8 cellular contexts compared by ENCODE assay signal in the genomic region with DNA sequence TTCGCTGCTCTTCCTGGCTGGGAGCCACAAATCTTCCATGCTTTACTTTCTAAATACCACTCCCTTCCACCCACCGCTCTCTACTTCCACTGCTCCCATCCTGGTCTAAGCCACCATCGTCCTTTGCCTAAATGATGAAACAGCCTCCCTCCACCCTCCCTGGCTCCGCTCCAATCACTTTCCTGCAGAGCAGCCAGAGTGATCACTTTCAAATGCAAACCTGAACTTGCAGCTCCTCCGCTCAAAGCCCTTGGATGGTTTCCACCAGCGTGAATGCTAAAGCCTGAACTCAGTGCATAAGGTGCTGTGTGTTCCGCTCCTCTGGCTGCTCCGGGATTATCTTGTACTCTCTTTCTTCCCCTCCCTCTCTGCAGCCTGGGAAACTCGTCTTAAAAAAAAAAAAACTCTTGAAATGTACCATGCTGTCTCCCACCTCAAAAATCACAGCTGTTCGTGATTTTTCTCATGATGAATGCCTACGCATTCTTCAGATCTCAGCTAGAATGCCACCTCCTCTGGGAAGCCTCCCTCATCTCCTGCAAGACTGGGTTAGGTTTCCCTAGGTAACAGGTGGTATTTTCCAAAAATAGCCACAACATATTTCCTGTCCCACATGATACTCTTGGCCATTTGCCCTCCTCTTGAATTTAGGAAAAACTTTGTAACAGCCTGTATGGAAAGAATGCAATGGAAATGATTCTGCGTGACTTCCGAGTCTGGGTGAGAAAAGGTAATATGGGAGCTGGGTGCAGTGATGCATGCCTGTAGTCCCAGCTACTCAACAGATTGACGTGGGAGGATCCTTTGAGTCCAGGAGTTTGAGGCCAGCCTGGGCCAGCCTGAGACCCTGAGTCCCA. TPM values are rescaled to one million over a fixed set of nuclear protein-coding genes. Genes with fewer than 3 reads are reported as not detected.
DNase-seq lines count a peak whose midpoint lies in the region; ATAC-seq and TF ChIP-seq lines count a peak whose summit lies in the region.

No MANE protein-coding gene starts in this region.

- H2BK15ac ChIP-seq in IMR-90 (ENCODE audit: low read depth, low read length), result peak overlapping the region; percentile 4; the same call in 1 of the 3 replicates

- no peaks in the 10 kb centered on the region for H3K9me3 ChIP-seq in BE2C
- no peaks in the 10 kb centered on the region for H3K9me3 ChIP-seq in IMR-90 (ENCODE audit: control insufficient read depth, insufficient read depth, low read length)
- no peaks in the 10 kb centered on the region for H3K9me3 ChIP-seq in adrenal gland (replicated peaks in 1 of 3)

- no peaks in the 10 kb centered on the region; the same call in 1 of the 2 replicates for H3K36me3 ChIP-seq in BE2C
- no peaks in the 10 kb centered on the region for H3K36me3 ChIP-seq in IMR-90 (ENCODE audit: control insufficient read depth, insufficient read depth, low read length)
- no peaks in the 10 kb centered on the region for H3K36me3 ChIP-seq in adrenal gland (replicated peaks in 1 of 2)

- H4K8ac ChIP-seq in IMR-90 (ENCODE audit: low read depth in 2 of 2, low read length in 2 of 2), result peak overlapping the region; percentile 10 to 86; a peak in 3 of 4 replicates

- peak overlapping the region; percentile 42; the same call in 1 of the 2 replicates for H3K18ac ChIP-seq in IMR-90 (ENCODE audit: low read depth, low read length)

- peak overlapping the region; percentile 13 for H2BK120ac ChIP-seq in IMR-90 (ENCODE audit: low read depth, low read length)

- H3K79me1 ChIP-seq in IMR-90 (ENCODE audit: low read depth in 1 of 2, low read length in 2 of 2), result peaks cover 7 to 11% of the 10 kb centered on the region in 2 experiments; a peak in 3 of 4 replicates

- peak overlapping the region; percentile 22 for H4K91ac ChIP-seq in IMR-90 (ENCODE audit: insufficient read depth, low read depth, low read length)

- CTCF ChIA-PET in IMR-90 (lab: Yijun Ruan, JAX), result interaction anchor here (0.6 to 1.0 kb wide), 2 partner anchors 44 to 90 kb away, joined by 3 to 5 read pairs; no protein-coding TSS in a partner anchor

- peak overlapping the region; percentile 86 for H2BK20ac ChIP-seq in IMR-90 (ENCODE audit: low read depth, low read length)

- TF ChIP-seq RAD21 in IMR-90 (IDR thresholded peaks at IDR 0.05; ENCODE audit: low read length), result no peak

- peak overlapping the region; percentile 59; the same call in 1 of the 2 replicates for H3K14ac ChIP-seq in IMR-90 (replicated peaks; ENCODE audit: low read depth, low read length)

- peak overlapping the region; percentile 30 for H3K27ac ChIP-seq in IMR-90 (ENCODE audit: insufficient read depth, low read length)
- H3K27ac ChIP-seq in adrenal gland, result peak overlapping the region; percentile 47 to 92 (median 76)

- TF ChIP-seq POLR2A in IMR-90 (IDR thresholded peaks at IDR 0.05; ENCODE audit: low read depth, low read length), result no peak
- TF ChIP-seq POLR2A in adrenal gland (IDR thresholded peaks at IDR 0.05), result no peak

- peak; percentile 55 for ATAC-seq in IMR-90 (ENCODE audit: low read depth)
- peak; percentile 44 for ATAC-seq in sciatic nerve
- no peak for ATAC-seq in HG03159 (IDR thresholded peaks at IDR 0.05; ENCODE audit: unreplicated experiment)

- H4K20me1 ChIP-seq in IMR-90 (ENCODE audit: insufficient read depth, low read length), result no peaks in the 10 kb centered on the region

- in situ Hi-C loops in IMR-90 (cut with MboI; ENCODE audit: low sequenced_read_pairs), result no loop called here

- peak; percentile 36 for DNase-seq in BE2C
- peak; percentile 63 for DNase-seq in IMR-90
- DNase-seq in adrenal gland, result peak; percentile 70 to 81 (median 76)
- peak in 28 of 51 donors; percentile 3 to 68 (median 19) for DNase-seq in hypothalamus (lab: John Stamatoyannopoulos, UW)
- peak; percentile 74 for DNase-seq in sciatic nerve (ENCODE audit: low spot score)
- no peak for DNase-seq in NCI-H1417 treated with DMSO at 0.1 percent for 48 hours (lab: John Stamatoyannopoulos, UW)
- no peak for DNase-seq in SIG-M5 treated with dmso at 0.1 percent for 504 hours (lab: John Stamatoyannopoulos, UW; ENCODE audit: unreplicated experiment)

- peaks cover 12% of the 10 kb centered on the region; the same call in 1 of the 2 replicates for H3K9me1 ChIP-seq in IMR-90 (ENCODE audit: insufficient read depth, low read length)

- peak overlapping the region; percentile 79 for H3K4me2 ChIP-seq in IMR-90 (ENCODE audit: low read depth, low read length)

- no peaks in the 10 kb centered on the region; the same call in 1 of the 2 replicates for H3K27me3 ChIP-seq in BE2C
- H3K27me3 ChIP-seq in IMR-90 (ENCODE audit: control insufficient read depth, insufficient read depth, low read length), result no peaks in the 10 kb centered on the region
- H3K27me3 ChIP-seq in adrenal gland, result no peaks in the 10 kb centered on the region

- H4K5ac ChIP-seq in IMR-90 (ENCODE audit: low read depth, low read length), result no peak overlapping the region; the same call in 1 of the 2 replicates

- 5% methylated on average over 7 of the region's 14 CpGs; no CpG with 5 or more reads in 1 of the 2 experiments for WGBS in IMR-90 (ENCODE audit: extremely low coverage in 2 of 2, insufficient read length in 1 of 2), 2 experiments
- WGBS in adrenal gland, 4 donors, result 22 to 31% (median 25%) methylated on average over 14 of the region's 14 CpGs

- H3K23ac ChIP-seq in IMR-90 (ENCODE audit: low read depth, low read length), result peak overlapping the region; percentile 83; the same call in 1 of the 2 replicates

- H3K9ac ChIP-seq in IMR-90 (ENCODE audit: low read depth, low read length), result peak overlapping the region; percentile 34

- dilution Hi-C loops in IMR-90 (cut with HindIII; ENCODE audit: low sequenced_read_pairs, unreplicated experiment), result no loop called here

- no TSS peak for BruUV-seq in IMR-90 (replicated peaks; lab: Mats Ljungman, UMichigan)

- H3K4me3 ChIP-seq in BE2C (ENCODE audit: low read depth, low read length) (peak overlapping the region; percentile 58), IMR-90 (ENCODE audit: insufficient read depth, low read depth, low read length) (peak overlapping the region; percentile 40), adrenal gland (peak overlapping the region in 1 of 4 donors; percentile 47)

- intact Hi-C loops in IMR-90 (cut with micrococcal nuclease), result no loop called here
- intact Hi-C loops in adrenal gland (cut with DNase I), result no loop called here
- intact Hi-C loops in sciatic nerve (cut with DNase I), result no loop called here

- peak overlapping the region; percentile 34 for H2BK5ac ChIP-seq in IMR-90 (ENCODE audit: low read depth, low read length, poor library complexity, severe bottlenecking)

- TF ChIP-seq CTCF in BE2C (IDR thresholded peaks at IDR 0.05; ENCODE audit: low read depth, low read length), result no peak
- TF ChIP-seq CTCF in IMR-90 (conservative IDR thresholded peaks at IDR 0.05; ENCODE audit: low read depth, low read length), result no peak
- TF ChIP-seq CTCF in adrenal gland (IDR thresholded peaks at IDR 0.05), result no peak

- peak overlapping the region; percentile 95 for H2AFZ ChIP-seq in IMR-90 (replicated peaks; ENCODE audit: low read length, poor library complexity)

- H3K4ac ChIP-seq in IMR-90 (ENCODE audit: low read depth, low read length), result peak overlapping the region; percentile 7

- POLR2A ChIA-PET in IMR-90 (lab: Charles Lee; ENCODE audit: unreplicated experiment), result no interaction called here

- peak overlapping the region; percentile 53 for H2AK9ac ChIP-seq in IMR-90 (replicated peaks; ENCODE audit: low read depth, low read length, poor library complexity)

- H3K4me1 ChIP-seq in BE2C, result no peaks in the 10 kb centered on the region
- peaks cover 7% of the 10 kb centered on the region; the same call in 1 of the 2 replicates for H3K4me1 ChIP-seq in IMR-90 (ENCODE audit: control insufficient read depth, insufficient read depth, low read length)
- peaks cover 23 to 30% of the 10 kb centered on the region in 2 donors for H3K4me1 ChIP-seq in adrenal gland (replicated peaks in 1 of 2)

- 0 out of 2 replicates have a peak overlapping the region, but pooled peaks have one; percentile 39 for H3K56ac ChIP-seq in IMR-90 (ENCODE audit: extremely low read depth, insufficient read depth, low read length)

- H2AK5ac ChIP-seq in IMR-90 (ENCODE audit: low read depth, low read length), result peak overlapping the region; percentile 20; the same call in 1 of the 2 replicates

TF ChIP-seq in IMR-90, 13 proteins besides CTCF, POLR2A, EP300 and RAD21:
- TF ChIP-seq BHLHE40 (IDR thresholded peaks at IDR 0.05; ENCODE audit: low read depth, low read length), result no peak
- peak; percentile 48; the same call in 1 of the 2 replicates for TF ChIP-seq CEBPB (IDR thresholded peaks at IDR 0.05; ENCODE audit: low read depth, low read length)
TF ChIP-seq in IMR-90: peak in this region for 1.

RNA-seq across cellular contexts. Expression of a gene that starts 3.7 kb away (rescaled TPM):
- polyA plus RNA-seq in BE2C (2012; ENCODE audit: insufficient read depth, insufficient read length, low read depth), result 77.5 TPM
- total RNA-seq in IMR-90 (2012; rRNA removed) (7.9 and 9.2 TPM in 2 replicates), adrenal gland (10 to 100 TPM; 25.5 to 72.3 (median 35.9) TPM), sciatic nerve (84.8 TPM)
- polyA plus RNA-seq in IMR-90 (2012; rRNA removed) (40.0 and 51.2 TPM in 2 replicates), adrenal gland (100 to 1,000 TPM in 1 of 3 donors, 10 to 100 TPM in 2; 30.1 to 133 (median 56.7) TPM)
- 23.0 and 34.9 TPM in 2 replicates for polyA plus RNA-seq in IMR-90 (2012; cell fraction: cytosol; rRNA removed)
- polyA plus RNA-seq in IMR-90 (2012; cell fraction: nucleus; rRNA removed; ENCODE audit: low replicate concordance), result 209 and 480 TPM in 2 replicates

Comparison
In these comparisons a context has a peak if more than half of its experiments do, and no peak if none do; other contexts are left out.
1. DNase-seq: peak in BE2C (single experiment), IMR-90 (single experiment), adrenal gland (7 of 7), hypothalamus (28 of 51) and sciatic nerve (single experiment); none in NCI-H1417 treated with DMSO at 0.1 percent for 48 hours (single experiment) and SIG-M5 treated with dmso at 0.1 percent for 504 hours (single experiment).